1 cellular context compared by ENCODE assay signal in the genomic region with DNA sequence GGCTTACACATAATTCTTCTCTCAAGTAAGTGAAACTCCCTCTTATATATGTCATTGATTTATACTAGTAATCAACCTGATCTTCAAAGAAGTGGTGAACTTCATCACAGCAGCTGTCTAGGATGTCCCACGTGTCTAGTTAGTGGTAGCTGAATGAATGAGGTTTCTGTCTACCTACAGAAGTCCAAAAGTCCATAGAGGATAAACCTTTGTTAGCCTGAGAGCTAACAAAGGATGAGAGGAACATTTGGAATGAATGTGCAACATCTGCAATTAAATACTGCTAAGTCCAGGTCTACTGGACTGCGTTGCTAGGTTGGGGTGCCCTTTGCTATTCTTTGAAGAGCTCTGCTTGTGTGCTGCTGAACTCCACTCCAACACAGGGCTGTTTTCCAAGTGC.
TF ChIP-seq lines count a peak whose summit lies in the region.

No MANE protein-coding gene starts in this region.

TF ChIP-seq in HepG2, 621 proteins besides CTCF, POLR2A, EP300 and RAD21 (continued from another document and continues in another):
- TF ChIP-seq, protein P1, sequence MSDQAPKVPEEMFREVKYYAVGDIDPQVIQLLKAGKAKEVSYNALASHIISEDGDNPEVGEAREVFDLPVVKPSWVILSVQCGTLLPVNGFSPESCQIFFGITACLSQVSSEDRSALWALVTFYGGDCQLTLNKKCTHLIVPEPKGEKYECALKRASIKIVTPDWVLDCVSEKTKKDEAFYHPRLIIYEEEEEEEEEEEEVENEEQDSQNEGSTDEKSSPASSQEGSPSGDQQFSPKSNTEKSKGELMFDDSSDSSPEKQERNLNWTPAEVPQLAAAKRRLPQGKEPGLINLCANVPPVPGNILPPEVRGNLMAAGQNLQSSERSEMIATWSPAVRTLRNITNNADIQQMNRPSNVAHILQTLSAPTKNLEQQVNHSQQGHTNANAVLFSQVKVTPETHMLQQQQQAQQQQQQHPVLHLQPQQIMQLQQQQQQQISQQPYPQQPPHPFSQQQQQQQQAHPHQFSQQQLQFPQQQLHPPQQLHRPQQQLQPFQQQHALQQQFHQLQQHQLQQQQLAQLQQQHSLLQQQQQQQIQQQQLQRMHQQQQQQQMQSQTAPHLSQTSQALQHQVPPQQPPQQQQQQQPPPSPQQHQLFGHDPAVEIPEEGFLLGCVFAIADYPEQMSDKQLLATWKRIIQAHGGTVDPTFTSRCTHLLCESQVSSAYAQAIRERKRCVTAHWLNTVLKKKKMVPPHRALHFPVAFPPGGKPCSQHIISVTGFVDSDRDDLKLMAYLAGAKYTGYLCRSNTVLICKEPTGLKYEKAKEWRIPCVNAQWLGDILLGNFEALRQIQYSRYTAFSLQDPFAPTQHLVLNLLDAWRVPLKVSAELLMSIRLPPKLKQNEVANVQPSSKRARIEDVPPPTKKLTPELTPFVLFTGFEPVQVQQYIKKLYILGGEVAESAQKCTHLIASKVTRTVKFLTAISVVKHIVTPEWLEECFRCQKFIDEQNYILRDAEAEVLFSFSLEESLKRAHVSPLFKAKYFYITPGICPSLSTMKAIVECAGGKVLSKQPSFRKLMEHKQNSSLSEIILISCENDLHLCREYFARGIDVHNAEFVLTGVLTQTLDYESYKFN (CRISPR knock-in tag; conservative IDR thresholded peaks at IDR 0.05) = 0 out of 2 replicates have a peak, but pooled peaks have one; percentile 32
- no peak for TF ChIP-seq EZH2 (conservative IDR thresholded peaks at IDR 0.05; ENCODE audit: low read depth, low read length)
- no peak for TF ChIP-seq ZNF256 (CRISPR knock-in tag; conservative IDR thresholded peaks at IDR 0.05)
- no peak for TF ChIP-seq SMAD3 (CRISPR knock-in tag; IDR thresholded peaks at IDR 0.05)
- TF ChIP-seq PHF20 (CRISPR knock-in tag; IDR thresholded peaks at IDR 0.05) = no peak
- TF ChIP-seq SIX1 (CRISPR knock-in tag; IDR thresholded peaks at IDR 0.05; ENCODE audit: borderline replicate concordance) = no peak
- TF ChIP-seq MIXL1 (CRISPR knock-in tag; IDR thresholded peaks at IDR 0.05) = no peak
- no peak for TF ChIP-seq SUZ12 (IDR thresholded peaks at IDR 0.05; ENCODE audit: low read depth, low read length)
- no peak for TF ChIP-seq ZNF782 (CRISPR knock-in tag; IDR thresholded peaks at IDR 0.05; ENCODE audit: borderline replicate concordance)
- TF ChIP-seq SMC3 (IDR thresholded peaks at IDR 0.05; ENCODE audit: low read length) = no peak
- TF ChIP-seq, protein P2, sequence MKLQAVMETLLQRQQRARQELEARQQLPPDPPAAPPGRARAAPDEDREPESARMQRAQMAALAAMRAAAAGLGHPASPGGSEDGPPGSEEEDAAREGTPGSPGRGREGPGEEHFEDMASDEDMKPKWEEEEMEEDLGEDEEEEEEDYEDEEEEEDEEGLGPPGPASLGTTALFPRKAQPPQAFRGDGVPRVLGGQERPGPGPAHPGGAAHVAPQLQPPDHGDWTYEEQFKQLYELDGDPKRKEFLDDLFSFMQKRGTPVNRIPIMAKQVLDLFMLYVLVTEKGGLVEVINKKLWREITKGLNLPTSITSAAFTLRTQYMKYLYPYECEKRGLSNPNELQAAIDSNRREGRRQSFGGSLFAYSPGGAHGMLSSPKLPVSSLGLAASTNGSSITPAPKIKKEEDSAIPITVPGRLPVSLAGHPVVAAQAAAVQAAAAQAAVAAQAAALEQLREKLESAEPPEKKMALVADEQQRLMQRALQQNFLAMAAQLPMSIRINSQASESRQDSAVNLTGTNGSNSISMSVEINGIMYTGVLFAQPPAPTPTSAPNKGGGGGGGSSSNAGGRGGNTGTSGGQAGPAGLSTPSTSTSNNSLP (IDR thresholded peaks at IDR 0.05; ENCODE audit: low read depth, low read length) = peak; percentile 48; the same call in 1 of the 2 replicates
- peak; percentile 45 to 82; a peak in 3 of 4 replicates for TF ChIP-seq MAFK (conservative IDR thresholded peaks at IDR 0.05 in 1 of 2, IDR thresholded peaks at IDR 0.05 in 1 of 2; ENCODE audit: low read length in 2 of 2)
- TF ChIP-seq REPIN1 (CRISPR knock-in tag; IDR thresholded peaks at IDR 0.05; ENCODE audit: borderline replicate concordance, low read depth) = no peak
- no peak for TF ChIP-seq ZMAT3 (CRISPR knock-in tag; conservative IDR thresholded peaks at IDR 0.05)
- no peak for TF ChIP-seq ZNF737 (CRISPR knock-in tag; IDR thresholded peaks at IDR 0.05; ENCODE audit: borderline replicate concordance)
- TF ChIP-seq FOXA3 (CRISPR knock-in tag; IDR thresholded peaks at IDR 0.05) = peak; percentile 18; the same call in 1 of the 2 replicates
- TF ChIP-seq ZNF878 (CRISPR knock-in tag; IDR thresholded peaks at IDR 0.05) = no peak
- TF ChIP-seq SMYD3 (CRISPR knock-in tag; IDR thresholded peaks at IDR 0.05) = no peak
- TF ChIP-seq MBNL3 (CRISPR knock-in tag; conservative IDR thresholded peaks at IDR 0.05) = no peak
- no peak for TF ChIP-seq ZNF160 (CRISPR knock-in tag; IDR thresholded peaks at IDR 0.05)
- TF ChIP-seq ZNF639 (CRISPR knock-in tag; conservative IDR thresholded peaks at IDR 0.05) = no peak
- TF ChIP-seq ZNF589 (CRISPR knock-in tag; conservative IDR thresholded peaks at IDR 0.05) = no peak
- TF ChIP-seq SOX6 (IDR thresholded peaks at IDR 0.05) = no peak
- TF ChIP-seq SOX6 (CRISPR knock-in tag; IDR thresholded peaks at IDR 0.05) = peak; percentile 85
- no peak for TF ChIP-seq ZSCAN5A (CRISPR knock-in tag; IDR thresholded peaks at IDR 0.05; ENCODE audit: borderline replicate concordance)
- no peak for TF ChIP-seq ZBTB38 (CRISPR knock-in tag; IDR thresholded peaks at IDR 0.05)
- no peak for TF ChIP-seq NPAS2 (CRISPR knock-in tag; IDR thresholded peaks at IDR 0.05; ENCODE audit: borderline replicate concordance)
- TF ChIP-seq, protein P3, sequence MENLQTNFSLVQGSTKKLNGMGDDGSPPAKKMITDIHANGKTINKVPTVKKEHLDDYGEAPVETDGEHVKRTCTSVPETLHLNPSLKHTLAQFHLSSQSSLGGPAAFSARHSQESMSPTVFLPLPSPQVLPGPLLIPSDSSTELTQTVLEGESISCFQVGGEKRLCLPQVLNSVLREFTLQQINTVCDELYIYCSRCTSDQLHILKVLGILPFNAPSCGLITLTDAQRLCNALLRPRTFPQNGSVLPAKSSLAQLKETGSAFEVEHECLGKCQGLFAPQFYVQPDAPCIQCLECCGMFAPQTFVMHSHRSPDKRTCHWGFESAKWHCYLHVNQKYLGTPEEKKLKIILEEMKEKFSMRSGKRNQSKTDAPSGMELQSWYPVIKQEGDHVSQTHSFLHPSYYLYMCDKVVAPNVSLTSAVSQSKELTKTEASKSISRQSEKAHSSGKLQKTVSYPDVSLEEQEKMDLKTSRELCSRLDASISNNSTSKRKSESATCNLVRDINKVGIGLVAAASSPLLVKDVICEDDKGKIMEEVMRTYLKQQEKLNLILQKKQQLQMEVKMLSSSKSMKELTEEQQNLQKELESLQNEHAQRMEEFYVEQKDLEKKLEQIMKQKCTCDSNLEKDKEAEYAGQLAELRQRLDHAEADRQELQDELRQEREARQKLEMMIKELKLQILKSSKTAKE (CRISPR knock-in tag; IDR thresholded peaks at IDR 0.05; ENCODE audit: borderline replicate concordance) = no peak
- no peak for TF ChIP-seq NONO (IDR thresholded peaks at IDR 0.05)
- TF ChIP-seq NONO (CRISPR knock-in tag; conservative IDR thresholded peaks at IDR 0.05) = no peak
- TF ChIP-seq ELF1 (CRISPR knock-in tag; IDR thresholded peaks at IDR 0.05) = no peak
- TF ChIP-seq ZNF7 (CRISPR knock-in tag; IDR thresholded peaks at IDR 0.05) = no peak
- TF ChIP-seq, protein P4, sequence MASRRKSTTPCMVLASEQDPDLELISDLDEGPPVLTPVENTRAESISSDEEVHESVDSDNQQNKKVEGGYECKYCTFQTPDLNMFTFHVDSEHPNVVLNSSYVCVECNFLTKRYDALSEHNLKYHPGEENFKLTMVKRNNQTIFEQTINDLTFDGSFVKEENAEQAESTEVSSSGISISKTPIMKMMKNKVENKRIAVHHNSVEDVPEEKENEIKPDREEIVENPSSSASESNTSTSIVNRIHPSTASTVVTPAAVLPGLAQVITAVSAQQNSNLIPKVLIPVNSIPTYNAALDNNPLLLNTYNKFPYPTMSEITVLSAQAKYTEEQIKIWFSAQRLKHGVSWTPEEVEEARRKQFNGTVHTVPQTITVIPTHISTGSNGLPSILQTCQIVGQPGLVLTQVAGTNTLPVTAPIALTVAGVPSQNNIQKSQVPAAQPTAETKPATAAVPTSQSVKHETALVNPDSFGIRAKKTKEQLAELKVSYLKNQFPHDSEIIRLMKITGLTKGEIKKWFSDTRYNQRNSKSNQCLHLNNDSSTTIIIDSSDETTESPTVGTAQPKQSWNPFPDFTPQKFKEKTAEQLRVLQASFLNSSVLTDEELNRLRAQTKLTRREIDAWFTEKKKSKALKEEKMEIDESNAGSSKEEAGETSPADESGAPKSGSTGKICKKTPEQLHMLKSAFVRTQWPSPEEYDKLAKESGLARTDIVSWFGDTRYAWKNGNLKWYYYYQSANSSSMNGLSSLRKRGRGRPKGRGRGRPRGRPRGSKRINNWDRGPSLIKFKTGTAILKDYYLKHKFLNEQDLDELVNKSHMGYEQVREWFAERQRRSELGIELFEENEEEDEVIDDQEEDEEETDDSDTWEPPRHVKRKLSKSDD (CRISPR knock-in tag; IDR thresholded peaks at IDR 0.05; ENCODE audit: low read depth) = no peak
- peak; percentile 35 for TF ChIP-seq TEAD3 (CRISPR knock-in tag; optimal IDR thresholded peaks at IDR 0.05; ENCODE audit: borderline replicate concordance)
- no peak for TF ChIP-seq YEATS2 (CRISPR knock-in tag; IDR thresholded peaks at IDR 0.05; ENCODE audit: borderline replicate concordance)
- no peak for TF ChIP-seq HHEX (CRISPR knock-in tag; IDR thresholded peaks at IDR 0.05)
- TF ChIP-seq MTA3 (CRISPR knock-in tag; IDR thresholded peaks at IDR 0.05) = no peak
- TF ChIP-seq GATAD2A (CRISPR knock-in tag; IDR thresholded peaks at IDR 0.05) = no peak
- TF ChIP-seq ZFY (CRISPR knock-in tag; IDR thresholded peaks at IDR 0.05) = no peak
- TF ChIP-seq ZNF12 (CRISPR knock-in tag; IDR thresholded peaks at IDR 0.05) = no peak
- peak; percentile 62; the same call in 1 of the 2 replicates for TF ChIP-seq HNF4G (IDR thresholded peaks at IDR 0.05; ENCODE audit: borderline replicate concordance, low read depth, low read length)
- no peak for TF ChIP-seq HNF4G (CRISPR knock-in tag; IDR thresholded peaks at IDR 0.05; ENCODE audit: borderline replicate concordance, low read depth)
- TF ChIP-seq MIER2 (CRISPR knock-in tag; IDR thresholded peaks at IDR 0.05) = no peak
- TF ChIP-seq HOMEZ (CRISPR knock-in tag; IDR thresholded peaks at IDR 0.05; ENCODE audit: low read depth) = no peak
- TF ChIP-seq GPBP1L1 (CRISPR knock-in tag; IDR thresholded peaks at IDR 0.05) = no peak
- 0 out of 2 replicates have a peak, but pooled peaks have one; percentile 36 for TF ChIP-seq ZNF644 (CRISPR knock-in tag; IDR thresholded peaks at IDR 0.05; ENCODE audit: low read depth)
- TF ChIP-seq ZMYM3 (CRISPR knock-in tag; IDR thresholded peaks at IDR 0.05) = no peak
- TF ChIP-seq ZNF17 (CRISPR knock-in tag; IDR thresholded peaks at IDR 0.05) = no peak
- TF ChIP-seq MAFF (IDR thresholded peaks at IDR 0.05; ENCODE audit: low read depth, low read length) = peak; percentile 67
- TF ChIP-seq, protein P5, sequence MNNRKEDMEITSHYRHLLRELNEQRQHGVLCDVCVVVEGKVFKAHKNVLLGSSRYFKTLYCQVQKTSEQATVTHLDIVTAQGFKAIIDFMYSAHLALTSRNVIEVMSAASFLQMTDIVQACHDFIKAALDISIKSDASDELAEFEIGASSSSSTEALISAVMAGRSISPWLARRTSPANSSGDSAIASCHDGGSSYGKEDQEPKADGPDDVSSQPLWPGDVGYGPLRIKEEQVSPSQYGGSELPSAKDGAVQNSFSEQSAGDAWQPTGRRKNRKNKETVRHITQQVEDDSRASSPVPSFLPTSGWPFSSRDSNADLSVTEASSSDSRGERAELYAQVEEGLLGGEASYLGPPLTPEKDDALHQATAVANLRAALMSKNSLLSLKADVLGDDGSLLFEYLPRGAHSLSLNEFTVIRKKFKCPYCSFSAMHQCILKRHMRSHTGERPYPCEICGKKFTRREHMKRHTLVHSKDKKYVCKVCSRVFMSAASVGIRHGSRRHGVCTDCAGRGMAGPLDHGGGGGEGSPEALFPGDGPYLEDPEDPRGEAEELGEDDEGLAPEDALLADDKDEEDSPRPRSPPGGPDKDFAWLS (CRISPR knock-in tag; IDR thresholded peaks at IDR 0.05; ENCODE audit: borderline replicate concordance) = no peak
- no peak for TF ChIP-seq NFKB2 (CRISPR knock-in tag; IDR thresholded peaks at IDR 0.05; ENCODE audit: borderline replicate concordance)
